Comparison of ENCODE assay signal across 26 cellular contexts in genomic region chr11:60968223-60968622, GRCh38. TPM values are rescaled to one million over a fixed set of nuclear protein-coding genes. Genes with fewer than 3 reads are reported as not detected.
"Had no signal": no experiment of that assay in that cellular context is flagged by ENCODE, and none has a peak within 500 bp of the region (broad histone marks: within the 10 kb centered on the region; RNA-seq: fewer than 3 reads in every experiment).

No MANE protein-coding gene starts in this region.

- H3K36me3 ChIP-seq: SJCRH30 had no signal

- H3K4me1 ChIP-seq: SJCRH30 had no signal

- H3K27me3 ChIP-seq: SJCRH30 had no signal

- H3K4me3 ChIP-seq: SJCRH30 had no signal

- H3K36me3 Mint-ChIP-seq: IgD-negative memory B cell had no signal

- ATAC-seq: Panc1, PC-3, SK-N-SH treated with all-trans-retinoic acid at 6 μM for 48 hours had no signal

- H3K27ac ChIP-seq: RWPE1, SJCRH30 had no signal

- H3K27me3 Mint-ChIP-seq: IgD-negative memory B cell had no signal

- DNase-seq: KBM-7, MV-4-11, NCI-H1048, NCI-H1105, NCI-H1417, NCI-H1436 treated with DMSO at 0.1 percent for 48 hours, NCI-H1694, NCI-H187 treated with DMSO at 0.1 percent for 48 hours, NCI-H2029 treated with DMSO at 0.1 percent for 48 hours, NCI-H226, NCI-H446, NCI-H510A, NCI-H524 treated with DMSO at 0.1 percent for 48 hours, NCI-H69, NCI-H774, PC-3, SHP77 treated with DMSO at 0.1 percent for 48 hours, SJCRH30, T-helper 1 cell had no signal

- H3K4me3 Mint-ChIP-seq: IgD-negative memory B cell had no signal

- H3K9me3 ChIP-seq: SJCRH30 had no signal

RNA-seq across cellular contexts. Expression of gene CD6, which starts 3.3 kb away (rescaled TPM):
- total RNA-seq: HT1080, LHCN-M2, MCF 10A, PC-3, SJCRH30 had no signal

RNA-seq across cellular contexts. Expression of gene SLC15A3, which starts 16.2 kb away (rescaled TPM):
- total RNA-seq: MCF 10A, PC-3 had no signal
